ENCODE assay signal across 16 cellular contexts in genomic region chr3:18531662-18532061, GRCh38.
A peak's percentile ranks its signal among the peaks of the same experiment; 100 is the strongest.
DNase-seq lines count a peak whose midpoint lies in the region; ATAC-seq and TF ChIP-seq lines count a peak whose summit lies in the region.
"Had no signal": no experiment of that assay in that cellular context is flagged by ENCODE, and none has a peak within 500 bp of the region (broad histone marks: within the 10 kb centered on the region; RNA-seq: fewer than 3 reads in every experiment).

No MANE protein-coding gene starts in this region.

- H3K4me3 ChIP-seq in uterus: no peak overlapping the region
- H3K4me3 ChIP-seq: gastrocnemius medialis had no signal

- H3K4me1 ChIP-seq in uterus: no peaks in the 10 kb centered on the region
- H3K4me1 ChIP-seq: gastrocnemius medialis had no signal

- no peaks in the 10 kb centered on the region for H3K9me3 ChIP-seq in uterus
- H3K9me3 ChIP-seq: gastrocnemius medialis had no signal

- peak; percentile 96 for ATAC-seq in GM18505 (IDR thresholded peaks at IDR 0.05; ENCODE audit: unreplicated experiment)
- peak; percentile 88 for ATAC-seq in GM19452 (IDR thresholded peaks at IDR 0.05; ENCODE audit: unreplicated experiment)
- ATAC-seq in HG02852 (IDR thresholded peaks at IDR 0.05; ENCODE audit: unreplicated experiment): peak; percentile 84
- peak; percentile 93 for ATAC-seq in HG03558 (IDR thresholded peaks at IDR 0.05; ENCODE audit: extremely low read depth, unreplicated experiment)
- ATAC-seq: gastrocnemius medialis, left colon had no signal

- intact Hi-C loops in uterus (cut with DNase I; ENCODE audit: low total_unique reads): no loop called here

- no peak for TF ChIP-seq POLR2A in GM18505 (IDR thresholded peaks at IDR 0.05; ENCODE audit: borderline replicate concordance, extremely low read depth, insufficient read depth, insufficient read length)
- TF ChIP-seq POLR2A in uterus (IDR thresholded peaks at IDR 0.05): no peak

- H3K27ac ChIP-seq in uterus: no peak overlapping the region
- H3K27ac ChIP-seq: gastrocnemius medialis had no signal

- no peaks in the 10 kb centered on the region for H3K36me3 ChIP-seq in uterus
- H3K36me3 ChIP-seq: gastrocnemius medialis had no signal

- DNase-seq in kidney glomerular epithelial cell (lab: John Stamatoyannopoulos, UW): no peak
- no peak for DNase-seq in uterus
- no peak for DNase-seq in GM03348 (ENCODE audit: low spot score)
- DNase-seq in stimulated activated CD4-positive, alpha-beta T cell treated with anti-CD3 and anti-CD28 coated beads, Interleukin-12 subunit alpha, Interleukin-12 subunit beta, amount 100 ng/mL, for 4 hours: no peak
- DNase-seq: aorta; effector CD4-positive, alpha-beta T cell; gastrocnemius medialis; GF-D8; KG1; left colon; NCI-H2081 treated with DMSO at 0.1 percent for 48 hours; nephron progenitor cell had no signal

- no peaks in the 10 kb centered on the region for H3K27me3 ChIP-seq in uterus
- H3K27me3 ChIP-seq: gastrocnemius medialis had no signal

- no peak for TF ChIP-seq CTCF in uterus (IDR thresholded peaks at IDR 0.05)
